ENCODE assay signal across 13 cellular contexts in genomic region chr1:17624540-17625256, GRCh38.
DNase-seq lines count a peak whose midpoint lies in the region; ATAC-seq and TF ChIP-seq lines count a peak whose summit lies in the region.
"Had no signal": no experiment of that assay in that cellular context is flagged by ENCODE, and none has a peak within 500 bp of the region (broad histone marks: within the 10 kb centered on the region; RNA-seq: fewer than 3 reads in every experiment).

No MANE protein-coding gene starts in this region.

- H3K4me3 ChIP-seq in GM23248 (no peak overlapping the region), adipocyte (ENCODE audit: low read length) (no peak overlapping the region), gastrocnemius medialis (no peak overlapping the region)

- H3K9me3 ChIP-seq in GM23248 (ENCODE audit: low read depth) (no peaks in the 10 kb centered on the region), adipocyte (ENCODE audit: control insufficient read depth, low read length) (no peaks in the 10 kb centered on the region), gastrocnemius medialis (no peaks in the 10 kb centered on the region)

- no peak overlapping the region for H3K4me3 Mint-ChIP-seq in nephron progenitor cell
- no peak overlapping the region for H3K4me3 Mint-ChIP-seq in activated CD4-positive, alpha-beta T cell treated with anti-CD3 and anti-CD28 coated beads for 36 hours

- H3K9me2 ChIP-seq in GM23248 (ENCODE audit: insufficient read depth), result no peaks in the 10 kb centered on the region

- CTCF ChIA-PET in activated CD4-positive, alpha-beta T cell treated with anti-CD3 and anti-CD28 coated beads for 36 hours (lab: Charles Lee), result interaction anchor here (0.5 kb wide), 1 partner anchor 266 kb away, joined by 3 read pairs; no protein-coding TSS in a partner anchor

- H3K36me3 Mint-ChIP-seq in nephron progenitor cell (ENCODE audit: low read depth), result peaks cover 4% of the 10 kb centered on the region
- no peaks in the 10 kb centered on the region for H3K36me3 Mint-ChIP-seq in activated CD4-positive, alpha-beta T cell treated with anti-CD3 and anti-CD28 coated beads for 36 hours (ENCODE audit: low read depth)

- 23 to 34% methylated on average over 7 to 8 of the region's 8 CpGs for WGBS in GM23248 (ENCODE audit: low coverage in 1 of 2, low lambda C conversion rate in 2 of 2, missing lambda C conversion rate in 2 of 2), 2 experiments

- no peak overlapping the region for H3K27ac Mint-ChIP-seq in nephron progenitor cell
- H3K27ac Mint-ChIP-seq in activated CD4-positive, alpha-beta T cell treated with anti-CD3 and anti-CD28 coated beads for 36 hours, result no peak overlapping the region

- H3K9ac ChIP-seq in GM23248, result peak overlapping the region; percentile 44
- H3K9ac ChIP-seq in adipocyte (ENCODE audit: low read length), result peak overlapping the region; percentile 8

- H3K4me2 ChIP-seq in GM23248 (ENCODE audit: unreplicated experiment), result peak overlapping the region; percentile 48

- H3K4me1 ChIP-seq in GM23248 (ENCODE audit: insufficient read depth), result peaks cover 13% of the 10 kb centered on the region
- H3K4me1 ChIP-seq in adipocyte (ENCODE audit: control insufficient read depth, insufficient read depth, low read length), result peaks cover 21% of the 10 kb centered on the region
- peaks cover 35 to 55% of the 10 kb centered on the region in 2 donors for H3K4me1 ChIP-seq in gastrocnemius medialis

- no peak overlapping the region for H2AFZ ChIP-seq in GM23248

- TF ChIP-seq CTCF in gastrocnemius medialis (IDR thresholded peaks at IDR 0.05 in 4 of 5, conservative IDR thresholded peaks at IDR 0.05 in 1 of 5) (no peak), nephron progenitor cell (IDR thresholded peaks at IDR 0.05) (no peak)

- ATAC-seq in Right ventricle myocardium inferior (peak; percentile 61), gastrocnemius medialis (peak; percentile 82 to 86), HG03469 (IDR thresholded peaks at IDR 0.05; ENCODE audit: unreplicated experiment) (no peak), HG02571 (IDR thresholded peaks at IDR 0.05; ENCODE audit: unreplicated experiment) (no peak)
- ATAC-seq in activated CD4-positive, alpha-beta T cell treated with anti-CD3 and anti-CD28 coated beads for 36 hours, result no peak

- H3K27me3 ChIP-seq in GM23248 (replicated peaks; ENCODE audit: insufficient read depth) (no peaks in the 10 kb centered on the region), adipocyte (replicated peaks; ENCODE audit: control insufficient read depth, insufficient read depth, low read length) (no peaks in the 10 kb centered on the region), gastrocnemius medialis (no peaks in the 10 kb centered on the region)

- H3K79me2 ChIP-seq in GM23248 (ENCODE audit: insufficient read depth), result no peaks in the 10 kb centered on the region

- peak; percentile 87 for DNase-seq in GM23248
- DNase-seq in adipocyte (ENCODE audit: low read depth), result peak; percentile 39
- DNase-seq in Right ventricle myocardium inferior (ENCODE audit: missing footprints), result no peak
- peak; percentile 91 to 94 for DNase-seq in gastrocnemius medialis
- no peak for DNase-seq in nephron progenitor cell
- DNase-seq in activated CD4-positive, alpha-beta T cell treated with anti-CD3 and anti-CD28 coated beads for 36 hours, result no peak
- DNase-seq: activated gamma-delta T cell; DND-41; NCI-H187; retina; stimulated activated naive CD4-positive, alpha-beta T cell treated with Interleukin-2 at 50 U/mL for 16 hours had no signal

- peak in 1 of 2 donors; percentile 19 for TF ChIP-seq POLR2A in gastrocnemius medialis (IDR thresholded peaks at IDR 0.05)

- H3K9me3 Mint-ChIP-seq in nephron progenitor cell, result no peaks in the 10 kb centered on the region
- H3K9me3 Mint-ChIP-seq in activated CD4-positive, alpha-beta T cell treated with anti-CD3 and anti-CD28 coated beads for 36 hours (ENCODE audit: low read depth), result no peaks in the 10 kb centered on the region

- POLR2A ChIA-PET in activated CD4-positive, alpha-beta T cell treated with anti-CD3 and anti-CD28 coated beads for 36 hours (lab: Charles Lee), result no interaction called here

- H3K4me1 Mint-ChIP-seq in nephron progenitor cell, result no peaks in the 10 kb centered on the region
- H3K4me1 Mint-ChIP-seq in activated CD4-positive, alpha-beta T cell treated with anti-CD3 and anti-CD28 coated beads for 36 hours, result no peaks in the 10 kb centered on the region

- in situ Hi-C loops in GM23248 (cut with MboI) (no loop called here), gastrocnemius medialis (cut with MboI; ENCODE audit: low sequenced_read_pairs in 4 of 4) (no loop called here)

- no peaks in the 10 kb centered on the region for H4K20me1 ChIP-seq in GM23248 (ENCODE audit: insufficient read depth)

- peaks cover 2% of the 10 kb centered on the region for H3K27me3 Mint-ChIP-seq in nephron progenitor cell (ENCODE audit: low read depth, poor library complexity)
- H3K27me3 Mint-ChIP-seq in activated CD4-positive, alpha-beta T cell treated with anti-CD3 and anti-CD28 coated beads for 36 hours, result peaks cover 2% of the 10 kb centered on the region

- intact Hi-C loops in Right ventricle myocardium inferior (cut with DNase I), result no loop called here
- intact Hi-C loops in gastrocnemius medialis (cut with DNase I; ENCODE audit: low total_unique reads), result loop anchor here (2.0 kb wide), 1 partner anchor 186 kb away; the partner anchor contains the start of gene RCC2
- intact Hi-C loops in activated CD4-positive, alpha-beta T cell treated with anti-CD3 and anti-CD28 coated beads for 36 hours (cut with DNase I, micrococcal nuclease), result no loop called here

- H3K36me3 ChIP-seq in GM23248 (ENCODE audit: low read depth) (no peaks in the 10 kb centered on the region; the same call in 1 of the 2 replicates), adipocyte (ENCODE audit: control insufficient read depth, insufficient read depth, low read length, severe bottlenecking) (peaks cover 41% of the 10 kb centered on the region), gastrocnemius medialis (peaks cover 0 to 69% of the 10 kb centered on the region in 2 donors)

- peak overlapping the region; percentile 76 for H3K27ac ChIP-seq in GM23248
- peak overlapping the region; percentile 84 to 97 (median 92) for H3K27ac ChIP-seq in gastrocnemius medialis

- H3F3A ChIP-seq in GM23248 (ENCODE audit: insufficient read depth), result no peaks in the 10 kb centered on the region

Comparison
In these comparisons a context has a peak if more than half of its experiments do, and no peak if none do; other contexts are left out.
1. DNase-seq: peak in GM23248 (single experiment), adipocyte (single experiment) and gastrocnemius medialis (2 of 2); none in Right ventricle myocardium inferior (single experiment), nephron progenitor cell (single experiment) and activated CD4-positive, alpha-beta T cell treated with anti-CD3 and anti-CD28 coated beads for 36 hours (single experiment).
2. ATAC-seq: peak in Right ventricle myocardium inferior (single experiment) and gastrocnemius medialis (2 of 2); none in HG03469 (single experiment), activated CD4-positive, alpha-beta T cell treated with anti-CD3 and anti-CD28 coated beads for 36 hours (single experiment) and HG02571 (single experiment).